13 cellular contexts compared by ENCODE assay signal in genomic region chr19:40144151-40144550, GRCh38. TPM values are rescaled to one million over a fixed set of nuclear protein-coding genes. Genes with fewer than 3 reads are reported as not detected.
DNase-seq lines count a peak whose midpoint lies in the region; ATAC-seq and TF ChIP-seq lines count a peak whose summit lies in the region.
"Had no signal": no experiment of that assay in that cellular context is flagged by ENCODE, and none has a peak within 500 bp of the region (broad histone marks: within the 10 kb centered on the region; RNA-seq: fewer than 3 reads in every experiment).

No MANE protein-coding gene starts in this region.

- in situ Hi-C loops in GM23248 (cut with MboI), result loop anchor here (5.0 kb wide), 1 partner anchor 78 kb away; no protein-coding TSS in a partner anchor

- peak overlapping the region; percentile 84 for H3K4me3 Mint-ChIP-seq in CD4-positive, alpha-beta T cell
- H3K4me3 Mint-ChIP-seq in activated B cell treated with CpG ODN at 0.5 μM for 24 hours, result peak overlapping the region; percentile 52
- peak overlapping the region; percentile 65 to 84 (median 78) for H3K4me3 Mint-ChIP-seq in naive thymus-derived CD4-positive, alpha-beta T cell

- H3K4me2 ChIP-seq in GM23248 (ENCODE audit: unreplicated experiment), result no peak overlapping the region

- no peak overlapping the region for H3K27ac ChIP-seq in CD4-positive, alpha-beta T cell (ENCODE audit: low read depth, low read length)
- no peak overlapping the region for H3K27ac ChIP-seq in GM23248
- H3K27ac ChIP-seq in naive thymus-derived CD4-positive, alpha-beta T cell (ENCODE audit: low read depth, low read length), result peak overlapping the region; percentile 31
- H3K27ac ChIP-seq in body of pancreas, result no peak overlapping the region
- H3K27ac ChIP-seq: thyroid gland had no signal

- TF ChIP-seq CTCF in CD4-positive, alpha-beta T cell (IDR thresholded peaks at IDR 0.05), result no peak
- TF ChIP-seq CTCF in activated B cell treated with CpG ODN at 0.5 μM for 24 hours (IDR thresholded peaks at IDR 0.05) (no peak), body of pancreas (IDR thresholded peaks at IDR 0.05) (no peak)

- H2AFZ ChIP-seq in GM23248, result peak overlapping the region; percentile 47

- peaks cover 17% of the 10 kb centered on the region for H3F3A ChIP-seq in GM23248 (ENCODE audit: insufficient read depth)

- ATAC-seq in CD4-positive, alpha-beta T cell (ENCODE audit: poor library complexity), result peak; percentile 77
- ATAC-seq in activated B cell treated with CpG ODN at 0.5 μM for 24 hours (ENCODE audit: low read depth), result no peak
- peak; percentile 84 for ATAC-seq in naive thymus-derived CD4-positive, alpha-beta T cell
- no peak for ATAC-seq in body of pancreas
- ATAC-seq: HepG2 had no signal

- H3K79me2 ChIP-seq in GM23248 (ENCODE audit: insufficient read depth), result no peaks in the 10 kb centered on the region

- POLR2A ChIA-PET in CD4-positive, alpha-beta T cell (lab: Charles Lee), result interaction anchor here (0.6 to 1.2 kb wide), 8 partner anchors 22 to 550 kb away, joined by 3 to 8 read pairs (median 3); partner anchors contain the start of genes CCNP, FBL, PLD3 and ZNF780A
- POLR2A ChIA-PET in activated B cell treated with CpG ODN at 0.5 μM for 24 hours (lab: Charles Lee), result interaction anchor here (0.6 to 2.0 kb wide), 7 partner anchors 20 to 699 kb away, joined by 3 to 7 read pairs (median 5); no protein-coding TSS in a partner anchor
- POLR2A ChIA-PET in naive thymus-derived CD4-positive, alpha-beta T cell (lab: Charles Lee), result interaction anchor here (1.0 kb wide), 1 partner anchor 204 kb away, joined by 3 read pairs; the partner anchor contains the start of genes C19orf47 and PLD3

- H3K27me3 Mint-ChIP-seq in CD4-positive, alpha-beta T cell, result no peaks in the 10 kb centered on the region
- H3K27me3 Mint-ChIP-seq in activated B cell treated with CpG ODN at 0.5 μM for 24 hours, result no peaks in the 10 kb centered on the region
- H3K27me3 Mint-ChIP-seq in naive thymus-derived CD4-positive, alpha-beta T cell, result peaks cover 0 to 6% (median 0%) of the 10 kb centered on the region in 5 donors

- H3K9me3 Mint-ChIP-seq in CD4-positive, alpha-beta T cell, result no peaks in the 10 kb centered on the region
- no peaks in the 10 kb centered on the region for H3K9me3 Mint-ChIP-seq in activated B cell treated with CpG ODN at 0.5 μM for 24 hours
- no peaks in the 10 kb centered on the region for H3K9me3 Mint-ChIP-seq in naive thymus-derived CD4-positive, alpha-beta T cell

- 37 to 41% methylated on average over 5 of the region's 5 CpGs for WGBS in GM23248 (ENCODE audit: low coverage in 1 of 2, low lambda C conversion rate in 2 of 2, missing lambda C conversion rate in 2 of 2), 2 experiments
- 20 to 23% methylated on average over 5 of the region's 5 CpGs for whole genome bisulfite sequencing in body of pancreas, 2 donors

- intact Hi-C loops in CD4-positive, alpha-beta T cell (cut with DNase I, micrococcal nuclease), result loop anchor here in 1 of 2 experiments (1.0 kb wide), 1 partner anchor 21 kb away; no protein-coding TSS in a partner anchor
- intact Hi-C loops in activated B cell treated with CpG ODN at 0.5 μM for 24 hours (cut with micrococcal nuclease), result loop anchor here (10.0 kb wide), 1 partner anchor 141 kb away; the partner anchor contains the start of gene AKT2
- intact Hi-C loops in naive thymus-derived CD4-positive, alpha-beta T cell (cut with micrococcal nuclease), result loop anchor here (1.0 to 10.0 kb wide), 9 partner anchors 19 to 461 kb away; partner anchors contain the start of genes AKT2 (in 1 of the 2), LTBP4 (in 1 of the 2), MAP3K10 (in 1 of the 2) and SERTAD1 (in 1 of the 2)
- intact Hi-C loops in body of pancreas (cut with DNase I), result no loop called here

- H3K4me1 Mint-ChIP-seq in CD4-positive, alpha-beta T cell (ENCODE audit: low read depth), result peaks cover 48% of the 10 kb centered on the region
- peaks cover 62% of the 10 kb centered on the region for H3K4me1 Mint-ChIP-seq in activated B cell treated with CpG ODN at 0.5 μM for 24 hours
- peaks cover 20 to 51% (median 43%) of the 10 kb centered on the region in 7 donors for H3K4me1 Mint-ChIP-seq in naive thymus-derived CD4-positive, alpha-beta T cell

- H3K4me3 ChIP-seq in GM23248 (no peak overlapping the region), body of pancreas (no peak overlapping the region)
- H3K4me3 ChIP-seq in naive thymus-derived CD4-positive, alpha-beta T cell (ENCODE audit: low read length), result peak overlapping the region; percentile 17
- H3K4me3 ChIP-seq: thyroid gland had no signal

- no peaks in the 10 kb centered on the region for H3K27me3 ChIP-seq in CD4-positive, alpha-beta T cell (ENCODE audit: control insufficient read depth, insufficient read depth, low read length)
- H3K27me3 ChIP-seq in GM23248 (replicated peaks; ENCODE audit: insufficient read depth) (no peaks in the 10 kb centered on the region), body of pancreas (peaks cover 0 to 3% of the 10 kb centered on the region in 2 donors)
- H3K27me3 ChIP-seq in naive thymus-derived CD4-positive, alpha-beta T cell (ENCODE audit: control insufficient read depth in 2 of 2, insufficient read depth in 2 of 2, low read length in 2 of 2), result no peaks in the 10 kb centered on the region
- H3K27me3 ChIP-seq: thyroid gland had no signal

- H3K36me3 ChIP-seq in GM23248 (ENCODE audit: low read depth) (no peaks in the 10 kb centered on the region), body of pancreas (replicated peaks in 1 of 2; ENCODE audit: insufficient read depth in 1 of 2, low read depth in 2 of 2) (no peaks in the 10 kb centered on the region)
- no peaks in the 10 kb centered on the region for H3K36me3 ChIP-seq in naive thymus-derived CD4-positive, alpha-beta T cell (ENCODE audit: control insufficient read depth in 2 of 3, insufficient read depth in 3 of 3, low read length in 3 of 3)
- H3K36me3 ChIP-seq: thyroid gland had no signal

- peak overlapping the region; percentile 87 for H3K27ac Mint-ChIP-seq in CD4-positive, alpha-beta T cell
- peak overlapping the region; percentile 65 for H3K27ac Mint-ChIP-seq in activated B cell treated with CpG ODN at 0.5 μM for 24 hours
- peak overlapping the region; percentile 75 to 92 (median 89) for H3K27ac Mint-ChIP-seq in naive thymus-derived CD4-positive, alpha-beta T cell

- H3K9me3 ChIP-seq in CD4-positive, alpha-beta T cell (ENCODE audit: control insufficient read depth, low read length), result no peaks in the 10 kb centered on the region
- no peaks in the 10 kb centered on the region for H3K9me3 ChIP-seq in GM23248 (ENCODE audit: low read depth)
- H3K9me3 ChIP-seq in naive thymus-derived CD4-positive, alpha-beta T cell (ENCODE audit: control insufficient read depth in 2 of 3, low read length in 3 of 3), result no peaks in the 10 kb centered on the region
- no peaks in the 10 kb centered on the region for H3K9me3 ChIP-seq in body of pancreas
- H3K9me3 ChIP-seq: thyroid gland had no signal

- H3K9ac ChIP-seq in GM23248, result no peak overlapping the region

- peak in 1 of 10 experiments; percentile 6 for DNase-seq in CD4-positive, alpha-beta T cell
- DNase-seq in GM23248 (no peak), activated B cell treated with CpG ODN at 0.5 μM for 24 hours (no peak), NCI-H2227 (lab: John Stamatoyannopoulos, UW; ENCODE audit: unreplicated experiment) (no peak), body of pancreas (no peak), glomerular visceral epithelial cell (ENCODE audit: extremely low spot score) (no peak)
- DNase-seq in naive thymus-derived CD4-positive, alpha-beta T cell, result peak in 7 of 9 donors; percentile 50 to 83 (median 75)
- no peak for DNase-seq in stimulated activated CD8-positive, alpha-beta memory T cell treated with anti-CD3 and anti-CD28 coated beads, Interleukin-4, amount 100 ng/mL, for 48 hours
- DNase-seq: foreskin fibroblast, islet precursor cell, NCI-H187 treated with DMSO at 0.1 percent for 48 hours had no signal

- H3K36me3 Mint-ChIP-seq in CD4-positive, alpha-beta T cell (ENCODE audit: low read depth), result no peaks in the 10 kb centered on the region
- no peaks in the 10 kb centered on the region for H3K36me3 Mint-ChIP-seq in activated B cell treated with CpG ODN at 0.5 μM for 24 hours (ENCODE audit: low read depth)
- no peaks in the 10 kb centered on the region for H3K36me3 Mint-ChIP-seq in naive thymus-derived CD4-positive, alpha-beta T cell

- peaks cover 11% of the 10 kb centered on the region for H3K4me1 ChIP-seq in GM23248 (ENCODE audit: insufficient read depth)
- H3K4me1 ChIP-seq in naive thymus-derived CD4-positive, alpha-beta T cell (ENCODE audit: control insufficient read depth in 2 of 2, insufficient read depth in 2 of 2, low read length in 2 of 2), result peaks cover 28 to 44% of the 10 kb centered on the region in 2 donors
- no peaks in the 10 kb centered on the region for H3K4me1 ChIP-seq in body of pancreas

- CTCF ChIA-PET in CD4-positive, alpha-beta T cell (lab: Charles Lee), result interaction anchor here (0.7 to 1.3 kb wide), 4 partner anchors 18 to 174 kb away, joined by 3 to 7 read pairs (median 4); no protein-coding TSS in a partner anchor
- CTCF ChIA-PET in activated B cell treated with CpG ODN at 0.5 μM for 24 hours (lab: Charles Lee), result interaction anchor here (0.6 to 2.1 kb wide), 6 partner anchors 22 to 277 kb away, joined by 3 to 5 read pairs (median 4); partner anchors contain the start of gene MAP3K10
- CTCF ChIA-PET in naive thymus-derived CD4-positive, alpha-beta T cell (lab: Charles Lee), result interaction anchor here (0.6 to 1.1 kb wide), 7 partner anchors 17 to 628 kb away, joined by 3 to 6 read pairs (median 4); no protein-coding TSS in a partner anchor

- H3K9me2 ChIP-seq in GM23248 (ENCODE audit: insufficient read depth), result no peaks in the 10 kb centered on the region

- no peak for TF ChIP-seq POLR2A in body of pancreas (IDR thresholded peaks at IDR 0.05)

- no peaks in the 10 kb centered on the region for H4K20me1 ChIP-seq in GM23248 (ENCODE audit: insufficient read depth)

RNA-seq across cellular contexts. Expression of gene MAP3K10, which starts 47.1 kb away (rescaled TPM):
- 10 to 100 TPM; 20.8 to 21.7 TPM for total RNA-seq in CD4-positive, alpha-beta T cell
- 8.6 and 13.1 TPM in 2 replicates for total RNA-seq in GM23248 (2014; rRNA removed; shearing (Covaris generic))
- 1.4 and 1.8 TPM in 2 replicates for polyA plus RNA-seq in GM23248 (2016; fragmentation: Nextera tagmentation; extraction: Ambion mirVana)
- 16.4 and 20.5 TPM in 2 replicates for total RNA-seq in activated B cell treated with CpG ODN at 0.5 μM for 24 hours
- total RNA-seq in naive thymus-derived CD4-positive, alpha-beta T cell, result 10 to 100 TPM; 22.3 to 31.5 (median 27.0) TPM
- polyA plus RNA-seq in naive thymus-derived CD4-positive, alpha-beta T cell, result under 1 TPM; 0.09 to 0.52 TPM
- 10 to 100 TPM; 15.8 to 25.7 TPM for total RNA-seq in body of pancreas

RNA-seq across cellular contexts. Expression of gene ZNF780A, which starts 53.4 kb away (rescaled TPM):
- total RNA-seq in CD4-positive, alpha-beta T cell, result 10 to 100 TPM in 1 of 2 experiments, 1 to 10 TPM in 1; 9.7 to 10.6 TPM
- 6.1 and 7.2 TPM in 2 replicates for total RNA-seq in GM23248 (2014; rRNA removed; shearing (Covaris generic))
- 3.6 and 3.9 TPM in 2 replicates for polyA plus RNA-seq in GM23248 (2016; fragmentation: Nextera tagmentation; extraction: Ambion mirVana)
- 23.8 and 25.5 TPM in 2 replicates for total RNA-seq in activated B cell treated with CpG ODN at 0.5 μM for 24 hours
- total RNA-seq in naive thymus-derived CD4-positive, alpha-beta T cell, result 10 to 100 TPM; 13.9 to 49.5 (median 22.1) TPM
- polyA plus RNA-seq in naive thymus-derived CD4-positive, alpha-beta T cell, result 10 to 100 TPM; 18.4 to 21.2 TPM
- total RNA-seq in body of pancreas, result 10 to 100 TPM in 1 of 2 donors, 1 to 10 TPM in 1; 3.3 to 18.9 TPM

Comparison
In these comparisons a context has a peak if more than half of its experiments do, and no peak if none do; other contexts are left out.
1. ATAC-seq: peak in CD4-positive, alpha-beta T cell (single experiment) and naive thymus-derived CD4-positive, alpha-beta T cell (single experiment); none in activated B cell treated with CpG ODN at 0.5 μM for 24 hours (single experiment) and body of pancreas (single experiment).
2. DNase-seq: peak in naive thymus-derived CD4-positive, alpha-beta T cell (7 of 9); none in GM23248 (single experiment), activated B cell treated with CpG ODN at 0.5 μM for 24 hours (single experiment), NCI-H2227 (single experiment), body of pancreas (0 of 4), stimulated activated CD8-positive, alpha-beta memory T cell treated with anti-CD3 and anti-CD28 coated beads, Interleukin-4, amount 100 ng/mL, for 48 hours (single experiment) and glomerular visceral epithelial cell (single experiment).
3. Peak in every context shown above with its lines, with median percentiles within 50 percentile points of each other: H3K27ac Mint-ChIP-seq and H3K4me3 Mint-ChIP-seq.